Comparison of ENCODE assay signal across 20 cellular contexts in the genomic region with DNA sequence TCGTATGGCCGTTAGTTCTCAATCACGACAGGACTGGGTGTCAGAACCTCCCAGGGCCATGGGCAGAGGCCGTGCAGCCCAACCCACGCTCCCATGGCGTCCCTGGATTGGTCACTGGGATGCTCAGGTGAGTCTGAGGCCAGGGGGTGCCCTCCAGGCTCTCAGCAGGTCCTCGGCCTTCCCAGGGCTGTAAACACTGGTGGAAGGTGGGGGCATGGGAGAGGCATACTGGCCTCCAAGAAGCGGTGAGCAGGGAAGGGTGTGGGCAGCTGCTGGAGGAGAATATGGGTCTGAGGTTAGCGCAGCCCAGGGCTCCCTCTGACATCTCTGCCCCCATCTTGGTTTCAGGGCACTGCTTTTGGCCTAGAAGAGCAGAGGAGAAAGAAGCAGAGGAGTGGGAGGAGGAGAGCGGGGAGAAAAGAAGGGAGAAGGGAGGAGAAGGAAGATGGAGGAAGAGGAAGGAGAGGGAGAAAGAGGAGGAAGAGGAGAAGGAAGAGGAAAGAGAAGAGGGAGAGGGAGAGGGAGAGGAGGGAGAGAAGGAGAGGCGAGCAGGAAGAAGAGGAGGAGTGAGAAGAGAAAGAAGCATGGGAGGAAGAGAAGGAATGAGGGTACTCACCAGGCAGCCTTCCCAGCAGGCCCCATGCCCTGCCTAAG.
DNase-seq lines count a peak whose midpoint lies in the region; ATAC-seq, FAIRE-seq and TF ChIP-seq lines count a peak whose summit lies in the region.
"Had no signal": no experiment of that assay in that cellular context is flagged by ENCODE, and none has a peak within 500 bp of the region (broad histone marks: within the 10 kb centered on the region; RNA-seq: fewer than 3 reads in every experiment).

No MANE protein-coding gene starts in this region.

- no peak for FAIRE-seq in astrocyte (lab: Jason Lieb, UNC)
- FAIRE-seq: D721Med, GM12892, GM18507 had no signal

- H3K27me3 ChIP-seq in BE2C, result no peaks in the 10 kb centered on the region
- no peaks in the 10 kb centered on the region for H3K27me3 ChIP-seq in astrocyte (ENCODE audit: insufficient read depth, low read length)
- no peaks in the 10 kb centered on the region for H3K27me3 ChIP-seq in lower lobe of right lung (ENCODE audit: low read depth)
- no peaks in the 10 kb centered on the region for H3K27me3 ChIP-seq in adrenal gland
- H3K27me3 ChIP-seq: SJSA1 had no signal

- H3K27ac Mint-ChIP-seq in astrocyte (ENCODE audit: unreplicated experiment), result no peak overlapping the region

- CTCF ChIA-PET in HEK293 (lab: Yijun Ruan, JAX), result interaction anchor here (0.7 to 4.5 kb wide), 4 partner anchors 16 to 661 kb away, joined by 3 to 75 read pairs (median 4); no protein-coding TSS in a partner anchor

- TF ChIP-seq CTCF in BE2C (IDR thresholded peaks at IDR 0.05; ENCODE audit: low read depth, low read length) (no peak), HEK293 (tag by site-specific recombination; IDR thresholded peaks at IDR 0.05) (no peak), astrocyte (IDR thresholded peaks at IDR 0.05; ENCODE audit: insufficient read depth, low read depth, low read length) (no peak), lower lobe of right lung (IDR thresholded peaks at IDR 0.05) (no peak), adrenal gland (IDR thresholded peaks at IDR 0.05) (no peak)

- DNase-seq in BE2C, result no peak
- DNase-seq in astrocyte (ENCODE audit: low read depth), result no peak
- DNase-seq in lower lobe of right lung, result peak; percentile 25
- no peak for DNase-seq in adrenal gland
- no peak for DNase-seq in activated CD4-positive, alpha-beta T cell treated with anti-CD3 and anti-CD28 coated beads for 4 hours
- DNase-seq: C1 segment of cervical spinal cord, MM.1S, NCI-H1092, NCI-H2029 treated with DMSO at 0.1 percent for 48 hours, NCI-H510A, NCI-H774, OCI-M1, SW 1271 had no signal

- POLR2A ChIA-PET in HEK293 (lab: Yijun Ruan, JAX), result no interaction called here

- no peak overlapping the region for H3K4me3 Mint-ChIP-seq in astrocyte (ENCODE audit: unreplicated experiment)

- intact Hi-C loops in lower lobe of right lung (cut with DNase I), result loop anchor here (10.0 kb wide), 1 partner anchor 339 kb away; no protein-coding TSS in a partner anchor
- intact Hi-C loops in adrenal gland (cut with DNase I), result no loop called here

- H3K27ac ChIP-seq in HEK293 (ENCODE audit: extremely low read depth, low read depth, low read length) (peak overlapping the region; percentile 47; the same call in 1 of the 2 replicates), astrocyte (ENCODE audit: low read depth, low read length) (no peak overlapping the region), lower lobe of right lung (no peak overlapping the region), adrenal gland (peak overlapping the region in 1 of 5 donors; percentile 47)
- H3K27ac ChIP-seq: SJSA1 had no signal

- peaks cover 5% of the 10 kb centered on the region for H3K4me1 Mint-ChIP-seq in astrocyte (ENCODE audit: low read depth, unreplicated experiment)

- H3K4me2 ChIP-seq in astrocyte (ENCODE audit: low read length), result peak overlapping the region; percentile 48

- H3K4me3 ChIP-seq in BE2C (ENCODE audit: low read depth, low read length) (peak overlapping the region; percentile 17; the same call in 1 of the 2 replicates), HEK293 (ENCODE audit: low read depth, low read length) (no peak overlapping the region), astrocyte (ENCODE audit: insufficient read depth, low read depth, low read length) (no peak overlapping the region), lower lobe of right lung (no peak overlapping the region), adrenal gland (no peak overlapping the region)
- H3K4me3 ChIP-seq: SJSA1 had no signal

- H3K9ac ChIP-seq in astrocyte (ENCODE audit: low read length), result no peak overlapping the region

- H3K4me1 ChIP-seq in BE2C (peaks cover 71% of the 10 kb centered on the region), HEK293 (ENCODE audit: control insufficient read depth, insufficient read depth, low read length) (peaks cover 35% of the 10 kb centered on the region), astrocyte (ENCODE audit: insufficient read depth, low read length) (peaks cover 10% of the 10 kb centered on the region), lower lobe of right lung (no peaks in the 10 kb centered on the region), adrenal gland (replicated peaks in 1 of 2) (no peaks in the 10 kb centered on the region)

- H3K36me3 Mint-ChIP-seq in astrocyte (ENCODE audit: low read depth, unreplicated experiment), result peaks cover 3% of the 10 kb centered on the region

- H3K79me2 ChIP-seq in astrocyte (ENCODE audit: insufficient read depth, low read length), result no peaks in the 10 kb centered on the region

- H3K9me3 Mint-ChIP-seq in astrocyte (ENCODE audit: unreplicated experiment), result no peaks in the 10 kb centered on the region

- H3K27me3 Mint-ChIP-seq in astrocyte (ENCODE audit: low read depth, unreplicated experiment), result peaks cover 3% of the 10 kb centered on the region

- no peak for ATAC-seq in lower lobe of right lung
- ATAC-seq in HG03457 (IDR thresholded peaks at IDR 0.05; ENCODE audit: unreplicated experiment), result no peak
- ATAC-seq in GM18519 (IDR thresholded peaks at IDR 0.05; ENCODE audit: low FRiP score, unreplicated experiment), result no peak

- WGBS in adrenal gland, 4 donors, result 83 to 99% (median 94%) methylated on average over 4 to 11 of the region's 11 CpGs

- H3K9me3 ChIP-seq in BE2C (no peaks in the 10 kb centered on the region), HEK293 (ENCODE audit: control insufficient read depth, insufficient read depth, low read depth, low read length) (no peaks in the 10 kb centered on the region), astrocyte (ENCODE audit: insufficient read depth, low read depth, low read length) (no peaks in the 10 kb centered on the region), lower lobe of right lung (no peaks in the 10 kb centered on the region), adrenal gland (replicated peaks in 1 of 3) (no peaks in the 10 kb centered on the region)
- H3K9me3 ChIP-seq: SJSA1 had no signal

- H3K36me3 ChIP-seq in BE2C (no peaks in the 10 kb centered on the region), HEK293 (ENCODE audit: control insufficient read depth in 2 of 2, insufficient read depth in 1 of 2, low read length in 2 of 2) (no peaks in the 10 kb centered on the region; a peak in 1 of 3 replicates), astrocyte (ENCODE audit: insufficient read depth, low read length) (no peaks in the 10 kb centered on the region), lower lobe of right lung (no peaks in the 10 kb centered on the region), adrenal gland (replicated peaks in 1 of 2) (no peaks in the 10 kb centered on the region)
- H3K36me3 ChIP-seq: SJSA1 had no signal

- no peak overlapping the region for H2AFZ ChIP-seq in astrocyte (ENCODE audit: low read depth, low read length)

- TF ChIP-seq POLR2A in adrenal gland (IDR thresholded peaks at IDR 0.05), result no peak

- no peaks in the 10 kb centered on the region for H4K20me1 ChIP-seq in astrocyte (ENCODE audit: insufficient read depth, low read length)

TF ChIP-seq in HEK293, 187 proteins besides CTCF, POLR2A, EP300 and RAD21 (continues in another document):
- TF ChIP-seq ZEB2 (tag by site-specific recombination; IDR thresholded peaks at IDR 0.05) (no peak), ZNF155 (tag by site-specific recombination; IDR thresholded peaks at IDR 0.05) (no peak), ZNF785 (tag by site-specific recombination; IDR thresholded peaks at IDR 0.05) (0 out of 2 replicates have a peak, but pooled peaks have one; percentile 21), ZNF23 (tag by site-specific recombination; IDR thresholded peaks at IDR 0.05; ENCODE audit: borderline replicate concordance) (no peak; the same call in 1 of the 2 replicates), TSHZ1 (tag by site-specific recombination; IDR thresholded peaks at IDR 0.05; ENCODE audit: borderline replicate concordance) (no peak), PBX3 (CRISPR knock-in tag; IDR thresholded peaks at IDR 0.05) (no peak), ZNF366 (tag by site-specific recombination; conservative IDR thresholded peaks at IDR 0.05) (peak; percentile 92), ZNF174 (tag by site-specific recombination; IDR thresholded peaks at IDR 0.05) (no peak), ZNF837 (tag by site-specific recombination; IDR thresholded peaks at IDR 0.05) (no peak), ZNF660 (tag by site-specific recombination; IDR thresholded peaks at IDR 0.05) (no peak)
